Comparison of ENCODE assay signal across 19 cellular contexts in the genomic region with DNA sequence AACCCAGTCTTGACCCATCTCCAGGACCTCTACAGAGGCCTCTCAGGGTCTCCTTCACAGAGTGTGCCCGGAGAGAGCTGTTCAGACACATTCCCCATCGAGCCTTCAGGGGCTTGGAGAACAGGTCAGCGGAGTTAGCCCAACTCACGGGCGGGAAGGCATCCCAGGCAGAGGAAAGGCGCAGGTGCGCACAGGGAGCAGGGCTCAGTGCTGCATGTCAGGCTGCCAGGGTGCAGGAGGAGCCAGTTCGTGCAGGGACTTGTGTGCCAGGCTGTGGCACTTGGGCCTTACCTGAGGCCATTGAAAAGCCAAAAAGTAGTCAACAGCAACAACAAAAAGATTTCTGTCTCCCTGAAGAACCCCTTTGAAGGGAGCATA.
DNase-seq lines count a peak whose midpoint lies in the region; ATAC-seq and TF ChIP-seq lines count a peak whose summit lies in the region.
"Had no signal": no experiment of that assay in that cellular context is flagged by ENCODE, and none has a peak within 500 bp of the region (broad histone marks: within the 10 kb centered on the region; RNA-seq: fewer than 3 reads in every experiment).

No MANE protein-coding gene starts in this region.

- H3K27me3 ChIP-seq in PC-9 (ENCODE audit: insufficient read depth, low read depth), result no peaks in the 10 kb centered on the region
- H3K27me3 ChIP-seq in tibial artery, result no peaks in the 10 kb centered on the region
- H3K27me3 ChIP-seq: colonic mucosa had no signal

- H2AFZ ChIP-seq in PC-9, result no peak overlapping the region

- H4K20me1 ChIP-seq in PC-9 (ENCODE audit: insufficient read depth), result peaks cover 13% of the 10 kb centered on the region

- H3K27ac ChIP-seq in PC-9 (peak overlapping the region; percentile 17; the same call in 1 of the 2 replicates), tibial artery (peak overlapping the region; percentile 50 to 59)

- peaks cover 9% of the 10 kb centered on the region for H3K4me1 Mint-ChIP-seq in nephron progenitor cell
- H3K4me1 Mint-ChIP-seq: CD4-positive, CD25-positive, alpha-beta regulatory T cell; T-helper 17 cell had no signal

- H3K4me1 ChIP-seq in PC-9 (replicated peaks; ENCODE audit: insufficient read depth), result 0 out of 2 replicates have a peak, but pooled peaks cover 7% of the 10 kb centered on the region
- H3K4me1 ChIP-seq in tibial artery, result peaks cover 0 to 15% (median 12%) of the 10 kb centered on the region in 4 donors
- H3K4me1 ChIP-seq: colonic mucosa, prostate gland had no signal

- peak overlapping the region; percentile 68 for H3K27ac Mint-ChIP-seq in nephron progenitor cell
- H3K27ac Mint-ChIP-seq: activated naive CD8-positive, alpha-beta T cell; CD4-positive, CD25-positive, alpha-beta regulatory T cell; T-helper 17 cell had no signal

- TF ChIP-seq CTCF in PC-9 (conservative IDR thresholded peaks at IDR 0.05) (no peak), nephron progenitor cell (IDR thresholded peaks at IDR 0.05) (no peak), tibial artery (IDR thresholded peaks at IDR 0.05) (no peak)

- H3K9me3 ChIP-seq in PC-9 (ENCODE audit: insufficient read depth, low read depth), result no peaks in the 10 kb centered on the region
- H3K9me3 ChIP-seq in tibial artery, result no peaks in the 10 kb centered on the region
- H3K9me3 ChIP-seq: colonic mucosa, prostate gland had no signal

- no peaks in the 10 kb centered on the region for H3K9me3 Mint-ChIP-seq in nephron progenitor cell

- POLR2A ChIA-PET in PC-9 (lab: Charles Lee; ENCODE audit: unreplicated experiment), result no interaction called here

- H3K79me2 ChIP-seq in PC-9 (ENCODE audit: low read depth), result peaks cover 51% of the 10 kb centered on the region

- CTCF ChIA-PET in PC-9 (lab: Charles Lee), result no interaction called here

- H3K36me3 Mint-ChIP-seq in nephron progenitor cell (ENCODE audit: low read depth), result peaks cover 42% of the 10 kb centered on the region
- H3K36me3 Mint-ChIP-seq: activated naive CD8-positive, alpha-beta T cell; CD4-positive, CD25-positive, alpha-beta regulatory T cell had no signal

- H3K27me3 Mint-ChIP-seq in nephron progenitor cell (ENCODE audit: low read depth, poor library complexity), result no peaks in the 10 kb centered on the region

- H3K4me3 ChIP-seq in PC-9 (no peak overlapping the region), tibial artery (no peak overlapping the region)
- H3K4me3 ChIP-seq: colonic mucosa, prostate gland had no signal

- intact Hi-C loops in PC-9 (cut with micrococcal nuclease; ENCODE audit: unreplicated experiment) (loop anchor here (5.0 kb wide), 1 partner anchor 68 kb away; no protein-coding TSS in a partner anchor), tibial artery (cut with DNase I; ENCODE audit: low total_unique reads) (no loop called here)

- H3K9me2 ChIP-seq in PC-9 (ENCODE audit: insufficient read depth), result no peaks in the 10 kb centered on the region

- peaks cover 40% of the 10 kb centered on the region for H3F3A ChIP-seq in PC-9 (ENCODE audit: insufficient read depth, low read depth)

- H3K36me3 ChIP-seq in PC-9 (ENCODE audit: low read depth), result peaks cover 37% of the 10 kb centered on the region
- peaks cover 11 to 19% (median 16%) of the 10 kb centered on the region in 3 donors for H3K36me3 ChIP-seq in tibial artery
- H3K36me3 ChIP-seq: colonic mucosa, prostate gland had no signal

- no peak overlapping the region for H3K4me3 Mint-ChIP-seq in nephron progenitor cell
- H3K4me3 Mint-ChIP-seq: activated naive CD8-positive, alpha-beta T cell; CD4-positive, CD25-positive, alpha-beta regulatory T cell; T-helper 17 cell had no signal

- DNase-seq in PC-9 (no peak), cerebellar cortex (ENCODE audit: low spot score) (peak; percentile 28), nephron progenitor cell (no peak), tibial artery (no peak), NCI-H1048 (lab: John Stamatoyannopoulos, UW) (no peak), NCI-H748 (lab: John Stamatoyannopoulos, UW; ENCODE audit: unreplicated experiment) (no peak), A172 (ENCODE audit: low spot score) (no peak)
- DNase-seq: activated CD4-positive, alpha-beta T cell treated with anti-CD3 and anti-CD28 coated beads, Interleukin-2, amount 50 U/mL, for 1 hour; CD4-positive, CD25-positive, alpha-beta regulatory T cell; NCI-H2107; NK-92 treated with Interleukin-12 subunit alpha and Interleukin-12 subunit beta, amount 100 ng/mL, for 24 hours; stimulated activated CD4-positive, alpha-beta T cell treated with anti-CD3 and anti-CD28 coated beads, Interleukin-4, amount 100 ng/mL, for 4 hours; stimulated activated naive CD8-positive, alpha-beta T cell treated with anti-CD3 and anti-CD28 coated beads, Interleukin-15, Interleukin-2, amounts not matched to agents 100 U/mL and 50 U/mL, for 24 hours; T-helper 17 cell had no signal

- H3K4me2 ChIP-seq in PC-9, result no peak overlapping the region; the same call in 1 of the 2 replicates

- no peak for ATAC-seq in HG02763 (IDR thresholded peaks at IDR 0.05; ENCODE audit: unreplicated experiment)
- ATAC-seq: Panc1; stimulated activated naive CD8-positive, alpha-beta T cell treated with anti-CD3 and anti-CD28 coated beads, Interleukin-15, Interleukin-2, amounts not matched to agents 100 U/mL and 50 U/mL, for 24 hours; T-helper 17 cell had no signal

- BruUV-seq in PC-9 (replicated peaks; lab: Mats Ljungman, UMichigan), result no TSS peak
